8 cellular contexts compared by ENCODE assay signal in genomic region chr10:31031666-31032514, GRCh38. TPM values are rescaled to one million over a fixed set of nuclear protein-coding genes. Genes with fewer than 3 reads are reported as not detected.
DNase-seq lines count a peak whose midpoint lies in the region; TF ChIP-seq lines count a peak whose summit lies in the region.

TSS of gene ZNF438 (minus strand) at chr10:31031865. CDS start at chr10:30877034, 154,831 bp downstream.

- H3K4me1 ChIP-seq in H9 (ENCODE audit: insufficient read depth, low read length) = peaks cover 4% of the 10 kb centered on the region; the same call in 1 of the 2 replicates
- H3K4me1 ChIP-seq in Loucy (ENCODE audit: insufficient read depth, low read length, poor library complexity, severe bottlenecking) = peaks cover 16% of the 10 kb centered on the region
- peaks cover 2% of the 10 kb centered on the region for H3K4me1 ChIP-seq in neuron (ENCODE audit: insufficient read depth, low read length)

- H3K23ac ChIP-seq in H9 (ENCODE audit: insufficient read length, low read depth, low read length) = no peak within 1 kb of the TSS

- no peaks in the 10 kb centered on the region for H3K36me3 Mint-ChIP-seq in H9 (ENCODE audit: insufficient read depth in 1 of 3, low read depth in 3 of 3)

- H4K91ac ChIP-seq in H9 (ENCODE audit: insufficient read length, low read depth, low read length) = no peak within 1 kb of the TSS

- WGBS in H9 (ENCODE audit: extremely low coverage, insufficient read length, low lambda C conversion rate) = no CpG with 5 or more reads among the region's 74 CpGs

- H3K4me3 ChIP-seq in Loucy (ENCODE audit: low read length, poor library complexity, severe bottlenecking) = peak within 1 kb of the TSS; percentile 86
- peak within 1 kb of the TSS; percentile 64 for H3K4me3 ChIP-seq in fibroblast of villous mesenchyme (ENCODE audit: low read depth, low read length)
- peak within 1 kb of the TSS; percentile 59 for H3K4me3 ChIP-seq in neuron (ENCODE audit: low read length)

- peak within 1 kb of the TSS; percentile 28 for H3K9ac ChIP-seq in H9 (ENCODE audit: extremely low read depth, insufficient read length, low read length)
- H3K9ac ChIP-seq in Loucy (ENCODE audit: low read depth, low read length, poor library complexity, severe bottlenecking) = peak within 1 kb of the TSS; percentile 73

- H3K4me3 Mint-ChIP-seq in H9 = peak within 1 kb of the TSS; percentile 76 to 84

- peak within 1 kb of the TSS; percentile 80 for H2BK12ac ChIP-seq in H9 (ENCODE audit: insufficient read length, low read depth, low read length)

- no peaks in the 10 kb centered on the region for H4K20me1 ChIP-seq in H9 (ENCODE audit: control insufficient read depth, insufficient read depth, insufficient read length)
- no peaks in the 10 kb centered on the region for H4K20me1 ChIP-seq in Loucy (ENCODE audit: insufficient read depth, low read length, poor library complexity, severe bottlenecking)

- H4K5ac ChIP-seq in H9 (ENCODE audit: insufficient read length, low read depth, low read length) = no peak within 1 kb of the TSS

- H3K27me3 Mint-ChIP-seq in H9 (ENCODE audit: low read depth) = peaks cover 52% of the 10 kb centered on the region

- H2BK120ac ChIP-seq in H9 (ENCODE audit: low read depth, low read length, poor library complexity, severe bottlenecking) = no peak within 1 kb of the TSS

- no peaks in the 10 kb centered on the region for H3K79me1 ChIP-seq in H9 (ENCODE audit: insufficient read depth, low read depth, low read length, poor library complexity, severe bottlenecking)

- H3K56ac ChIP-seq in H9 (ENCODE audit: insufficient read length, low read depth, low read length) = no peak within 1 kb of the TSS

- H3K27ac ChIP-seq in H9 (ENCODE audit: insufficient read length, low read depth, low read length) = no peak within 1 kb of the TSS

- H2BK20ac ChIP-seq in H9 (ENCODE audit: low read depth, low read length, poor library complexity, severe bottlenecking) = no peak within 1 kb of the TSS

- no peaks in the 10 kb centered on the region for H3K9me2 ChIP-seq in Loucy (replicated peaks; ENCODE audit: low read depth, low read length)

- H3K36me3 ChIP-seq in Loucy (ENCODE audit: insufficient read depth, low read length) (no peaks in the 10 kb centered on the region), neuron (ENCODE audit: insufficient read depth, low read length) (no peaks in the 10 kb centered on the region)

- DNase-seq in GDM1 (lab: John Stamatoyannopoulos, UW) (peak; percentile 96), H9 (peak; percentile 95), SHP77 (lab: John Stamatoyannopoulos, UW) (peak; percentile 69 to 85), activated gamma-delta T cell treated with Interleukin-2 at 50 U/mL for 16 hours (peak; percentile 92), fibroblast of villous mesenchyme (ENCODE audit: low read depth) (peak; percentile 97), stromal cell of bone marrow (ENCODE audit: low read depth) (peak; percentile 90)

- H3K79me2 ChIP-seq in H9 (ENCODE audit: insufficient read depth, low read length) (no peaks in the 10 kb centered on the region), Loucy (ENCODE audit: insufficient read depth, low read length) (0 out of 2 replicates have a peak, but pooled peaks cover 3% of the 10 kb centered on the region)

- H2AK5ac ChIP-seq in H9 (ENCODE audit: insufficient read length, low read length) = no peak within 1 kb of the TSS

- TF ChIP-seq CTCF in H9 (conservative IDR thresholded peaks at IDR 0.05) (no peak; the same call in 2 of the 3 replicates), Loucy (conservative IDR thresholded peaks at IDR 0.05; ENCODE audit: low read length) (peak; percentile 69), fibroblast of villous mesenchyme (IDR thresholded peaks at IDR 0.05; ENCODE audit: insufficient read depth, low read depth, low read length) (peak; percentile 40)

- no peak within 1 kb of the TSS for H3T11ph ChIP-seq in H9 (ENCODE audit: low read length)

- H3K4me2 ChIP-seq in H9 (ENCODE audit: insufficient read depth, insufficient read length, low read length) = peak within 1 kb of the TSS; percentile 71
- H3K4me2 ChIP-seq in Loucy (ENCODE audit: low read depth, low read length, poor library complexity, severe bottlenecking) = peak within 1 kb of the TSS; percentile 85

- H3K14ac ChIP-seq in H9 (ENCODE audit: insufficient read depth, low read length) = peak within 1 kb of the TSS; percentile 82; the same call in 1 of the 2 replicates

- H3K9me3 ChIP-seq in H9 (ENCODE audit: control insufficient read depth, low read depth, low read length) = no peaks in the 10 kb centered on the region
- no peaks in the 10 kb centered on the region for H3K9me3 ChIP-seq in Loucy (ENCODE audit: insufficient read depth, low read depth, low read length)
- no peaks in the 10 kb centered on the region for H3K9me3 ChIP-seq in neuron (ENCODE audit: low read length)

- H2AFZ ChIP-seq in H9 (ENCODE audit: low read length) (peak within 1 kb of the TSS; percentile 87), Loucy (ENCODE audit: low read length) (peak within 1 kb of the TSS; percentile 98), neuron (ENCODE audit: low read depth, low read length) (peak within 1 kb of the TSS; percentile 83)

- H4K8ac ChIP-seq in H9 (replicated peaks; ENCODE audit: insufficient read length, low read depth, low read length) = no peak within 1 kb of the TSS

- H3K18ac ChIP-seq in H9 (ENCODE audit: insufficient read length, low read depth, low read length) = peak within 1 kb of the TSS; percentile 77

- H2BK5ac ChIP-seq in H9 (ENCODE audit: insufficient read length, low read length) = no peak within 1 kb of the TSS

- peaks cover 43 to 47% of the 10 kb centered on the region in 2 experiments for H3K4me1 Mint-ChIP-seq in H9

- peak within 1 kb of the TSS; percentile 89 to 95 (median 94) for H3K27ac Mint-ChIP-seq in H9

- H3K4ac ChIP-seq in H9 (ENCODE audit: low read depth, low read length) = no peak within 1 kb of the TSS

- H2BK15ac ChIP-seq in H9 (ENCODE audit: low read depth, low read length) = no peak within 1 kb of the TSS

- no peaks in the 10 kb centered on the region for H3K27me3 ChIP-seq in H9 (ENCODE audit: insufficient read depth, low read length)
- H3K27me3 ChIP-seq in Loucy (ENCODE audit: insufficient read depth, low read length, poor library complexity, severe bottlenecking) = no peaks in the 10 kb centered on the region
- no peaks in the 10 kb centered on the region for H3K27me3 ChIP-seq in neuron (ENCODE audit: insufficient read depth, low read length)

- peaks cover 0 to 3% of the 10 kb centered on the region in 2 experiments; a peak in 2 of 5 replicates for H3K9me3 Mint-ChIP-seq in H9

- H3F3A ChIP-seq in Loucy (ENCODE audit: low read depth) = no peaks in the 10 kb centered on the region

- H3K23me2 ChIP-seq in H9 (ENCODE audit: insufficient read length, low read depth, low read length, poor library complexity, severe bottlenecking) = no peaks in the 10 kb centered on the region

RNA-seq across cellular contexts. Expression of gene ZNF438, which starts in this region (rescaled TPM):
- 0.83 and 0.97 TPM in 2 replicates for total RNA-seq in H9 (2021)
- total RNA-seq in fibroblast of villous mesenchyme = 2.9 and 4.7 TPM in 2 replicates

Comparison
In these comparisons a context has a peak if more than half of its experiments do, and no peak if none do; other contexts are left out.
1. Peak in DNase-seq, H3K9ac ChIP-seq and H3K4me2 ChIP-seq in H9; RNA of the gene not detected or under 1 TPM.